In the genomic region with DNA sequence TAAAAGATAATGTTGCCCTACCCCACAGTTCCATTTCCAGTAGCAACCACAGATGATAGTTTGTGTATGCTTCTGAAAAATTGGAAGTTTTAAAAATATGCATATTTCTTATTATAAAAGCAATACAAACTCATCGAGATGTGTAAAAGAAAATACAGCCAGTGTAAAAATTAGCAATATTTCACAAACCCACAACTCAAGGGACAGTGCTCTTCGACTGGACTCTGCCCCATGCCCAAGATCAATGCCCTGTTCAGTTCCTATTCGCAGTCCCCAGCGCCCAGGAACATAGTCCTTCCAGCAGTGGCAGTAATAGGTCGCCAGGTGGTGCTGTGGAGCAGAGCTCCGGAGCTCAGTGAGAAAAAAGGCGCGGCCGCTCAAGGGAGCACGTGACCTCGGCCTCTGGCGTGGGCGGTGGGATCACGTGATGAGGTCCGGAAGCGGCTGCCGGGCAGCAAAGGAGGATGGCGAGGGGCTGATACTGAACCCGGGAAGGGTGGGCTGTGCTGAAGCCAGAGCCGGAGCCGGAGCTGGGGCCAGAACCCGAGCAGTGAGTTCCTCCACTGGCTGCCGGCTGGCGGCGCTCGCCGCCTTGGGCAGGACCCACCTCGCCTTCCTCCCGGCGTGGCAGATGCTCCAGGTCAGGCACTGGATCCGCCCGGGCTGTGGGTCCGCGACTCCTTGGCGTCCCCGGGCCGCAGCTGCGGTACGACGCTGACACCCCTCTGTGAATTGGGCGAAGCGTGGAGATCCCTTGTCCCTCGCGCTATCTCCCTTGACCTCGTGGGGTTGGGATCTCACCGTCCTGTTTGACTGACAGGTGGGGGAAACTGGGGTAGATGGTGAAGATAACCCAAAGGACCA, we compare ENCODE assay signal across 1 cellular context.
TF ChIP-seq lines count a peak whose summit lies in the region.

A gene (plus strand): TSS at position 430 of the 864 bp plus-strand sequence. CDS start 11,190 bp downstream, outside the sequence.

TF ChIP-seq in HepG2, 621 proteins besides CTCF, POLR2A, EP300 and RAD21 (continued from another document and continues in another):
- TF ChIP-seq, protein P1, sequence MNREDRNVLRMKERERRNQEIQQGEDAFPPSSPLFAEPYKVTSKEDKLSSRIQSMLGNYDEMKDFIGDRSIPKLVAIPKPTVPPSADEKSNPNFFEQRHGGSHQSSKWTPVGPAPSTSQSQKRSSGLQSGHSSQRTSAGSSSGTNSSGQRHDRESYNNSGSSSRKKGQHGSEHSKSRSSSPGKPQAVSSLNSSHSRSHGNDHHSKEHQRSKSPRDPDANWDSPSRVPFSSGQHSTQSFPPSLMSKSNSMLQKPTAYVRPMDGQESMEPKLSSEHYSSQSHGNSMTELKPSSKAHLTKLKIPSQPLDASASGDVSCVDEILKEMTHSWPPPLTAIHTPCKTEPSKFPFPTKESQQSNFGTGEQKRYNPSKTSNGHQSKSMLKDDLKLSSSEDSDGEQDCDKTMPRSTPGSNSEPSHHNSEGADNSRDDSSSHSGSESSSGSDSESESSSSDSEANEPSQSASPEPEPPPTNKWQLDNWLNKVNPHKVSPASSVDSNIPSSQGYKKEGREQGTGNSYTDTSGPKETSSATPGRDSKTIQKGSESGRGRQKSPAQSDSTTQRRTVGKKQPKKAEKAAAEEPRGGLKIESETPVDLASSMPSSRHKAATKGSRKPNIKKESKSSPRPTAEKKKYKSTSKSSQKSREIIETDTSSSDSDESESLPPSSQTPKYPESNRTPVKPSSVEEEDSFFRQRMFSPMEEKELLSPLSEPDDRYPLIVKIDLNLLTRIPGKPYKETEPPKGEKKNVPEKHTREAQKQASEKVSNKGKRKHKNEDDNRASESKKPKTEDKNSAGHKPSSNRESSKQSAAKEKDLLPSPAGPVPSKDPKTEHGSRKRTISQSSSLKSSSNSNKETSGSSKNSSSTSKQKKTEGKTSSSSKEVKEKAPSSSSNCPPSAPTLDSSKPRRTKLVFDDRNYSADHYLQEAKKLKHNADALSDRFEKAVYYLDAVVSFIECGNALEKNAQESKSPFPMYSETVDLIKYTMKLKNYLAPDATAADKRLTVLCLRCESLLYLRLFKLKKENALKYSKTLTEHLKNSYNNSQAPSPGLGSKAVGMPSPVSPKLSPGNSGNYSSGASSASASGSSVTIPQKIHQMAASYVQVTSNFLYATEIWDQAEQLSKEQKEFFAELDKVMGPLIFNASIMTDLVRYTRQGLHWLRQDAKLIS (CRISPR knock-in tag; IDR thresholded peaks at IDR 0.05) = no peak
- no peak for TF ChIP-seq NR3C1 (CRISPR knock-in tag; IDR thresholded peaks at IDR 0.05)
- peak; percentile 83; the same call in 1 of the 2 replicates for TF ChIP-seq MXD4 (CRISPR knock-in tag; IDR thresholded peaks at IDR 0.05)
- TF ChIP-seq, protein P2, sequence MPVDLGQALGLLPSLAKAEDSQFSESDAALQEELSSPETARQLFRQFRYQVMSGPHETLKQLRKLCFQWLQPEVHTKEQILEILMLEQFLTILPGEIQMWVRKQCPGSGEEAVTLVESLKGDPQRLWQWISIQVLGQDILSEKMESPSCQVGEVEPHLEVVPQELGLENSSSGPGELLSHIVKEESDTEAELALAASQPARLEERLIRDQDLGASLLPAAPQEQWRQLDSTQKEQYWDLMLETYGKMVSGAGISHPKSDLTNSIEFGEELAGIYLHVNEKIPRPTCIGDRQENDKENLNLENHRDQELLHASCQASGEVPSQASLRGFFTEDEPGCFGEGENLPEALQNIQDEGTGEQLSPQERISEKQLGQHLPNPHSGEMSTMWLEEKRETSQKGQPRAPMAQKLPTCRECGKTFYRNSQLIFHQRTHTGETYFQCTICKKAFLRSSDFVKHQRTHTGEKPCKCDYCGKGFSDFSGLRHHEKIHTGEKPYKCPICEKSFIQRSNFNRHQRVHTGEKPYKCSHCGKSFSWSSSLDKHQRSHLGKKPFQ (CRISPR knock-in tag; IDR thresholded peaks at IDR 0.05; ENCODE audit: insufficient replicate concordance) = no peak
- no peak for TF ChIP-seq PHB2 (IDR thresholded peaks at IDR 0.05; ENCODE audit: partially characterized antibody)
- TF ChIP-seq, protein P3, sequence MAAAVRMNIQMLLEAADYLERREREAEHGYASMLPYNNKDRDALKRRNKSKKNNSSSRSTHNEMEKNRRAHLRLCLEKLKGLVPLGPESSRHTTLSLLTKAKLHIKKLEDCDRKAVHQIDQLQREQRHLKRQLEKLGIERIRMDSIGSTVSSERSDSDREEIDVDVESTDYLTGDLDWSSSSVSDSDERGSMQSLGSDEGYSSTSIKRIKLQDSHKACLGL (CRISPR knock-in tag; IDR thresholded peaks at IDR 0.05) = no peak
- TF ChIP-seq ZNF773 (CRISPR knock-in tag; IDR thresholded peaks at IDR 0.05; ENCODE audit: borderline replicate concordance) = no peak
- peak; percentile 86 for TF ChIP-seq YEATS2 (CRISPR knock-in tag; IDR thresholded peaks at IDR 0.05; ENCODE audit: borderline replicate concordance)
- TF ChIP-seq, protein P4, sequence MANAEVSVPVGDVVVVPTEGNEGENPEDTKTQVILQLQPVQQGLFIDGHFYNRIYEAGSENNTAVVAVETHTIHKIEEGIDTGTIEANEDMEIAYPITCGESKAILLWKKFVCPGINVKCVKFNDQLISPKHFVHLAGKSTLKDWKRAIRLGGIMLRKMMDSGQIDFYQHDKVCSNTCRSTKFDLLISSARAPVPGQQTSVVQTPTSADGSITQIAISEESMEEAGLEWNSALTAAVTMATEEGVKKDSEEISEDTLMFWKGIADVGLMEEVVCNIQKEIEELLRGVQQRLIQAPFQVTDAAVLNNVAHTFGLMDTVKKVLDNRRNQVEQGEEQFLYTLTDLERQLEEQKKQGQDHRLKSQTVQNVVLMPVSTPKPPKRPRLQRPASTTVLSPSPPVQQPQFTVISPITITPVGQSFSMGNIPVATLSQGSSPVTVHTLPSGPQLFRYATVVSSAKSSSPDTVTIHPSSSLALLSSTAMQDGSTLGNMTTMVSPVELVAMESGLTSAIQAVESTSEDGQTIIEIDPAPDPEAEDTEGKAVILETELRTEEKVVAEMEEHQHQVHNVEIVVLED (CRISPR knock-in tag; IDR thresholded peaks at IDR 0.05; ENCODE audit: borderline replicate concordance) = peak; percentile 70; the same call in 1 of the 2 replicates
- 0 out of 2 replicates have a peak, but pooled peaks have one; percentile 46 for TF ChIP-seq ZFP1 (CRISPR knock-in tag; IDR thresholded peaks at IDR 0.05)
- no peak for TF ChIP-seq ZFAT (CRISPR knock-in tag; conservative IDR thresholded peaks at IDR 0.05)
- TF ChIP-seq ZNF572 (CRISPR knock-in tag; IDR thresholded peaks at IDR 0.05) = 0 out of 2 replicates have a peak, but pooled peaks have one; percentile 47
- 0 out of 2 replicates have a peak, but pooled peaks have one; percentile 40 for TF ChIP-seq MEIS1 (CRISPR knock-in tag; IDR thresholded peaks at IDR 0.05; ENCODE audit: borderline replicate concordance)
- peak; percentile 88 for TF ChIP-seq TBX2 (CRISPR knock-in tag; IDR thresholded peaks at IDR 0.05; ENCODE audit: borderline replicate concordance)
- TF ChIP-seq, protein P5, sequence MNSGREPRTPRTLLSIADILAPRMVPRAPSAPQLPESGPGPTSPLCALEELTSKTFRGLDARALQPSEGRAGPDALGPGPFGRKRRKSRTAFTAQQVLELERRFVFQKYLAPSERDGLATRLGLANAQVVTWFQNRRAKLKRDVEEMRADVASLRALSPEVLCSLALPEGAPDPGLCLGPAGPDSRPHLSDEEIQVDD (CRISPR knock-in tag; IDR thresholded peaks at IDR 0.05; ENCODE audit: borderline replicate concordance) = no peak
- TF ChIP-seq KLF13 (CRISPR knock-in tag; IDR thresholded peaks at IDR 0.05) = 0 out of 2 replicates have a peak, but pooled peaks have one; percentile 45
- no peak for TF ChIP-seq ZNF451 (CRISPR knock-in tag; IDR thresholded peaks at IDR 0.05)
- TF ChIP-seq HNRNPL (IDR thresholded peaks at IDR 0.05; ENCODE audit: low read depth, low read length) = 0 out of 2 replicates have a peak, but pooled peaks have one; percentile 48
- TF ChIP-seq, protein P6, sequence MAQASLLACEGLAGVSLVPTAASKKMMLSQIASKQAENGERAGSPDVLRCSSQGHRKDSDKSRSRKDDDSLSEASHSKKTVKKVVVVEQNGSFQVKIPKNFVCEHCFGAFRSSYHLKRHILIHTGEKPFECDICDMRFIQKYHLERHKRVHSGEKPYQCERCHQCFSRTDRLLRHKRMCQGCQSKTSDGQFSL (CRISPR knock-in tag; IDR thresholded peaks at IDR 0.05) = no peak
- TF ChIP-seq ERF (CRISPR knock-in tag; IDR thresholded peaks at IDR 0.05) = peak; percentile 92
- 0 out of 2 replicates have a peak, but pooled peaks have one; percentile 66 for TF ChIP-seq REL (CRISPR knock-in tag; conservative IDR thresholded peaks at IDR 0.05)
- TF ChIP-seq RARG (CRISPR knock-in tag; IDR thresholded peaks at IDR 0.05; ENCODE audit: low read depth) = no peak
- TF ChIP-seq, protein P7, sequence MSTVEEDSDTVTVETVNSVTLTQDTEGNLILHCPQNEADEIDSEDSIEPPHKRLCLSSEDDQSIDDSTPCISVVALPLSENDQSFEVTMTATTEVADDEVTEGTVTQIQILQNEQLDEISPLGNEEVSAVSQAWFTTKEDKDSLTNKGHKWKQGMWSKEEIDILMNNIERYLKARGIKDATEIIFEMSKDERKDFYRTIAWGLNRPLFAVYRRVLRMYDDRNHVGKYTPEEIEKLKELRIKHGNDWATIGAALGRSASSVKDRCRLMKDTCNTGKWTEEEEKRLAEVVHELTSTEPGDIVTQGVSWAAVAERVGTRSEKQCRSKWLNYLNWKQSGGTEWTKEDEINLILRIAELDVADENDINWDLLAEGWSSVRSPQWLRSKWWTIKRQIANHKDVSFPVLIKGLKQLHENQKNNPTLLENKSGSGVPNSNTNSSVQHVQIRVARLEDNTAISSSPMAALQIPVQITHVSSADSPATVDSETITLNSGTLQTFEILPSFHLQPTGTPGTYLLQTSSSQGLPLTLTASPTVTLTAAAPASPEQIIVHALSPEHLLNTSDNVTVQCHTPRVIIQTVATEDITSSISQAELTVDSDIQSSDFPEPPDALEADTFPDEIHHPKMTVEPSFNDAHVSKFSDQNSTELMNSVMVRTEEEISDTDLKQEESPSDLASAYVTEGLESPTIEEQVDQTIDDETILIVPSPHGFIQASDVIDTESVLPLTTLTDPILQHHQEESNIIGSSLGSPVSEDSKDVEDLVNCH (CRISPR knock-in tag; IDR thresholded peaks at IDR 0.05) = no peak
- no peak for TF ChIP-seq HCFC1 (IDR thresholded peaks at IDR 0.05; ENCODE audit: low read depth, low read length)
- TF ChIP-seq FIP1L1 (IDR thresholded peaks at IDR 0.05; ENCODE audit: borderline replicate concordance, insufficient read depth, low read depth, low read length) = no peak
- TF ChIP-seq, protein P8, sequence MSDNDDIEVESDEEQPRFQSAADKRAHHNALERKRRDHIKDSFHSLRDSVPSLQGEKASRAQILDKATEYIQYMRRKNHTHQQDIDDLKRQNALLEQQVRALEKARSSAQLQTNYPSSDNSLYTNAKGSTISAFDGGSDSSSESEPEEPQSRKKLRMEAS (IDR thresholded peaks at IDR 0.05) = peak; percentile 93
- TF ChIP-seq MYC (CRISPR knock-in tag; IDR thresholded peaks at IDR 0.05; ENCODE audit: borderline replicate concordance) = peak; percentile 88; the same call in 1 of the 2 replicates
- TF ChIP-seq TEAD3 (CRISPR knock-in tag; optimal IDR thresholded peaks at IDR 0.05; ENCODE audit: borderline replicate concordance) = peak; percentile 66
- no peak for TF ChIP-seq SSRP1 (CRISPR knock-in tag; IDR thresholded peaks at IDR 0.05)
- TF ChIP-seq, protein P9, sequence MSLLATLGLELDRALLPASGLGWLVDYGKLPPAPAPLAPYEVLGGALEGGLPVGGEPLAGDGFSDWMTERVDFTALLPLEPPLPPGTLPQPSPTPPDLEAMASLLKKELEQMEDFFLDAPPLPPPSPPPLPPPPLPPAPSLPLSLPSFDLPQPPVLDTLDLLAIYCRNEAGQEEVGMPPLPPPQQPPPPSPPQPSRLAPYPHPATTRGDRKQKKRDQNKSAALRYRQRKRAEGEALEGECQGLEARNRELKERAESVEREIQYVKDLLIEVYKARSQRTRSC (CRISPR knock-in tag; IDR thresholded peaks at IDR 0.05; ENCODE audit: low read depth) = no peak
- TF ChIP-seq ZNF143 (CRISPR knock-in tag; IDR thresholded peaks at IDR 0.05) = 0 out of 2 replicates have a peak, but pooled peaks have one; percentile 27
- peak; percentile 43; the same call in 1 of the 2 replicates for TF ChIP-seq SP5 (CRISPR knock-in tag; IDR thresholded peaks at IDR 0.05; ENCODE audit: borderline replicate concordance, low read depth)
- TF ChIP-seq, protein P10, sequence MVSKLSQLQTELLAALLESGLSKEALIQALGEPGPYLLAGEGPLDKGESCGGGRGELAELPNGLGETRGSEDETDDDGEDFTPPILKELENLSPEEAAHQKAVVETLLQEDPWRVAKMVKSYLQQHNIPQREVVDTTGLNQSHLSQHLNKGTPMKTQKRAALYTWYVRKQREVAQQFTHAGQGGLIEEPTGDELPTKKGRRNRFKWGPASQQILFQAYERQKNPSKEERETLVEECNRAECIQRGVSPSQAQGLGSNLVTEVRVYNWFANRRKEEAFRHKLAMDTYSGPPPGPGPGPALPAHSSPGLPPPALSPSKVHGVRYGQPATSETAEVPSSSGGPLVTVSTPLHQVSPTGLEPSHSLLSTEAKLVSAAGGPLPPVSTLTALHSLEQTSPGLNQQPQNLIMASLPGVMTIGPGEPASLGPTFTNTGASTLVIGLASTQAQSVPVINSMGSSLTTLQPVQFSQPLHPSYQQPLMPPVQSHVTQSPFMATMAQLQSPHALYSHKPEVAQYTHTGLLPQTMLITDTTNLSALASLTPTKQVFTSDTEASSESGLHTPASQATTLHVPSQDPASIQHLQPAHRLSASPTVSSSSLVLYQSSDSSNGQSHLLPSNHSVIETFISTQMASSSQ (IDR thresholded peaks at IDR 0.05; ENCODE audit: low read depth) = no peak
- TF ChIP-seq, protein P10 (CRISPR knock-in tag; IDR thresholded peaks at IDR 0.05; ENCODE audit: borderline replicate concordance) = no peak
- TF ChIP-seq MIXL1 (CRISPR knock-in tag; IDR thresholded peaks at IDR 0.05) = peak; percentile 81
